3 cellular contexts compared by ENCODE assay signal in the genomic region with DNA sequence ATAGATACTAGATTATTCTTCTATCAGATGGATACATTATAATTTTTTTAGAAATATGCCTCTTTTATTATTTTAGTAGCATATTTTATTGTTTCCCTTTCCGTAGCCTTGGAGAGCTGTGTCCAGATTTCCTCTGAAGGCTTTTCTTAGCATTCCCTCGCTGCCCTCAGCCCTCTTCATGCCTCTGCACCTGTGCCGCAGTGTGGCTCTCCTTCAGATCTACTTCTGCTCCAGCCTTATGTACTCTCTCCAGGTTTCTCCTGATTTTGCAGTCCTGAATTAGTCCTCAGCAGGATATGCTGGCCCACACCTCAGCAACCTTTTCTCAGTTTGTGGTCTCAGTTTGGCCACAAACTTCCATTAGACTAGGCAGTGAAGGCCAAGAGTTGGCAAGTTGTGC.
TF ChIP-seq lines count a peak whose summit lies in the region.

No MANE protein-coding gene starts in this region.

TF ChIP-seq in GM23338, 12 proteins besides CTCF, POLR2A, EP300 and RAD21 (continues in another document):
- TF ChIP-seq, protein P1, sequence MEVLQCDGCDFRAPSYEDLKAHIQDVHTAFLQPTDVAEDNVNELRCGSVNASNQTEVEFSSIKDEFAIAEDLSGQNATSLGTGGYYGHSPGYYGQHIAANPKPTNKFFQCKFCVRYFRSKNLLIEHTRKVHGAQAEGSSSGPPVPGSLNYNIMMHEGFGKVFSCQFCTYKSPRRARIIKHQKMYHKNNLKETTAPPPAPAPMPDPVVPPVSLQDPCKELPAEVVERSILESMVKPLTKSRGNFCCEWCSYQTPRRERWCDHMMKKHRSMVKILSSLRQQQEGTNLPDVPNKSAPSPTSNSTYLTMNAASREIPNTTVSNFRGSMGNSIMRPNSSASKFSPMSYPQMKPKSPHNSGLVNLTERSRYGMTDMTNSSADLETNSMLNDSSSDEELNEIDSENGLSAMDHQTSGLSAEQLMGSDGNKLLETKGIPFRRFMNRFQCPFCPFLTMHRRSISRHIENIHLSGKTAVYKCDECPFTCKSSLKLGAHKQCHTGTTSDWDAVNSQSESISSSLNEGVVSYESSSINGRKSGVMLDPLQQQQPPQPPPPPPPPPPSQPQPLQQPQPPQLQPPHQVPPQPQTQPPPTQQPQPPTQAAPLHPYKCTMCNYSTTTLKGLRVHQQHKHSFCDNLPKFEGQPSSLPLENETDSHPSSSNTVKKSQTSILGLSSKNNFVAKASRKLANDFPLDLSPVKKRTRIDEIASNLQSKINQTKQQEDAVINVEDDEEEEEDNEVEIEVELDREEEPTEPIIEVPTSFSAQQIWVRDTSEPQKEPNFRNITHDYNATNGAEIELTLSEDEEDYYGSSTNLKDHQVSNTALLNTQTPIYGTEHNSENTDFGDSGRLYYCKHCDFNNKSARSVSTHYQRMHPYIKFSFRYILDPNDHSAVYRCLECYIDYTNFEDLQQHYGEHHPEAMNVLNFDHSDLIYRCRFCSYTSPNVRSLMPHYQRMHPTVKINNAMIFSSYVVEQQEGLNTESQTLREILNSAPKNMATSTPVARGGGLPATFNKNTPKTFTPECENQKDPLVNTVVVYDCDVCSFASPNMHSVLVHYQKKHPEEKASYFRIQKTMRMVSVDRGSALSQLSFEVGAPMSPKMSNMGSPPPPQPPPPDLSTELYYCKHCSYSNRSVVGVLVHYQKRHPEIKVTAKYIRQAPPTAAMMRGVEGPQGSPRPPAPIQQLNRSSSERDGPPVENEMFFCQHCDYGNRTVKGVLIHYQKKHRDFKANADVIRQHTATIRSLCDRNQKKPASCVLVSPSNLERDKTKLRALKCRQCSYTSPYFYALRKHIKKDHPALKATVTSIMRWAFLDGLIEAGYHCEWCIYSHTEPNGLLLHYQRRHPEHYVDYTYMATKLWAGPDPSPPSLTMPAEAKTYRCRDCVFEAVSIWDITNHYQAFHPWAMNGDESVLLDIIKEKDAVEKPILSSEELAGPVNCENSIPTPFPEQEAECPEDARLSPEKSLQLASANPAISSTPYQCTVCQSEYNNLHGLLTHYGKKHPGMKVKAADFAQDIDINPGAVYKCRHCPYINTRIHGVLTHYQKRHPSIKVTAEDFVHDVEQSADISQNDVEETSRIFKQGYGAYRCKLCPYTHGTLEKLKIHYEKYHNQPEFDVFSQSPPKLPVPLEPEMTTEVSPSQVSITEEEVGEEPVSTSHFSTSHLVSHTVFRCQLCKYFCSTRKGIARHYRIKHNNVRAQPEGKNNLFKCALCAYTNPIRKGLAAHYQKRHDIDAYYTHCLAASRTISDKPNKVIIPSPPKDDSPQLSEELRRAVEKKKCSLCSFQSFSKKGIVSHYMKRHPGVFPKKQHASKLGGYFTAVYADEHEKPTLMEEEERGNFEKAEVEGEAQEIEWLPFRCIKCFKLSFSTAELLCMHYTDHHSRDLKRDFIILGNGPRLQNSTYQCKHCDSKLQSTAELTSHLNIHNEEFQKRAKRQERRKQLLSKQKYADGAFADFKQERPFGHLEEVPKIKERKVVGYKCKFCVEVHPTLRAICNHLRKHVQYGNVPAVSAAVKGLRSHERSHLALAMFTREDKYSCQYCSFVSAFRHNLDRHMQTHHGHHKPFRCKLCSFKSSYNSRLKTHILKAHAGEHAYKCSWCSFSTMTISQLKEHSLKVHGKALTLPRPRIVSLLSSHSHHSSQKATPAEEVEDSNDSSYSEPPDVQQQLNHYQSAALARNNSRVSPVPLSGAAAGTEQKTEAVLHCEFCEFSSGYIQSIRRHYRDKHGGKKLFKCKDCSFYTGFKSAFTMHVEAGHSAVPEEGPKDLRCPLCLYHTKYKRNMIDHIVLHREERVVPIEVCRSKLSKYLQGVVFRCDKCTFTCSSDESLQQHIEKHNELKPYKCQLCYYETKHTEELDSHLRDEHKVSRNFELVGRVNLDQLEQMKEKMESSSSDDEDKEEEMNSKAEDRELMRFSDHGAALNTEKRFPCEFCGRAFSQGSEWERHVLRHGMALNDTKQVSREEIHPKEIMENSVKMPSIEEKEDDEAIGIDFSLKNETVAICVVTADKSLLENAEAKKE (CRISPR knock-in tag; IDR thresholded peaks at IDR 0.05): no peak
- TF ChIP-seq NANOG (IDR thresholded peaks at IDR 0.05; ENCODE audit: borderline replicate concordance): no peak
- no peak for TF ChIP-seq STAT1 (IDR thresholded peaks at IDR 0.05; ENCODE audit: unreplicated experiment)
- no peak for TF ChIP-seq ZNF331 (CRISPR knock-in tag; IDR thresholded peaks at IDR 0.05; ENCODE audit: low read depth)
- TF ChIP-seq ZNF114 (CRISPR knock-in tag; IDR thresholded peaks at IDR 0.05): no peak

TF ChIP-seq in WTC11, 78 proteins besides CTCF, POLR2A, EP300 and RAD21 (continues in another document):
- TF ChIP-seq, protein P2, sequence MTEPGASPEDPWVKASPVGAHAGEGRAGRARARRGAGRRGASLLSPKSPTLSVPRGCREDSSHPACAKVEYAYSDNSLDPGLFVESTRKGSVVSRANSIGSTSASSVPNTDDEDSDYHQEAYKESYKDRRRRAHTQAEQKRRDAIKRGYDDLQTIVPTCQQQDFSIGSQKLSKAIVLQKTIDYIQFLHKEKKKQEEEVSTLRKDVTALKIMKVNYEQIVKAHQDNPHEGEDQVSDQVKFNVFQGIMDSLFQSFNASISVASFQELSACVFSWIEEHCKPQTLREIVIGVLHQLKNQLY (CRISPR knock-in tag; IDR thresholded peaks at IDR 0.05): no peak
- TF ChIP-seq, protein P3, sequence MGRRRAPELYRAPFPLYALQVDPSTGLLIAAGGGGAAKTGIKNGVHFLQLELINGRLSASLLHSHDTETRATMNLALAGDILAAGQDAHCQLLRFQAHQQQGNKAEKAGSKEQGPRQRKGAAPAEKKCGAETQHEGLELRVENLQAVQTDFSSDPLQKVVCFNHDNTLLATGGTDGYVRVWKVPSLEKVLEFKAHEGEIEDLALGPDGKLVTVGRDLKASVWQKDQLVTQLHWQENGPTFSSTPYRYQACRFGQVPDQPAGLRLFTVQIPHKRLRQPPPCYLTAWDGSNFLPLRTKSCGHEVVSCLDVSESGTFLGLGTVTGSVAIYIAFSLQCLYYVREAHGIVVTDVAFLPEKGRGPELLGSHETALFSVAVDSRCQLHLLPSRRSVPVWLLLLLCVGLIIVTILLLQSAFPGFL (CRISPR knock-in tag; IDR thresholded peaks at IDR 0.05; ENCODE audit: borderline replicate concordance): no peak
- TF ChIP-seq, protein P4, sequence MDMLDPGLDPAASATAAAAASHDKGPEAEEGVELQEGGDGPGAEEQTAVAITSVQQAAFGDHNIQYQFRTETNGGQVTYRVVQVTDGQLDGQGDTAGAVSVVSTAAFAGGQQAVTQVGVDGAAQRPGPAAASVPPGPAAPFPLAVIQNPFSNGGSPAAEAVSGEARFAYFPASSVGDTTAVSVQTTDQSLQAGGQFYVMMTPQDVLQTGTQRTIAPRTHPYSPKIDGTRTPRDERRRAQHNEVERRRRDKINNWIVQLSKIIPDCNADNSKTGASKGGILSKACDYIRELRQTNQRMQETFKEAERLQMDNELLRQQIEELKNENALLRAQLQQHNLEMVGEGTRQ (CRISPR knock-in tag; IDR thresholded peaks at IDR 0.05): no peak
- TF ChIP-seq NR2C2 (CRISPR knock-in tag; IDR thresholded peaks at IDR 0.05): no peak
- TF ChIP-seq, protein P5, sequence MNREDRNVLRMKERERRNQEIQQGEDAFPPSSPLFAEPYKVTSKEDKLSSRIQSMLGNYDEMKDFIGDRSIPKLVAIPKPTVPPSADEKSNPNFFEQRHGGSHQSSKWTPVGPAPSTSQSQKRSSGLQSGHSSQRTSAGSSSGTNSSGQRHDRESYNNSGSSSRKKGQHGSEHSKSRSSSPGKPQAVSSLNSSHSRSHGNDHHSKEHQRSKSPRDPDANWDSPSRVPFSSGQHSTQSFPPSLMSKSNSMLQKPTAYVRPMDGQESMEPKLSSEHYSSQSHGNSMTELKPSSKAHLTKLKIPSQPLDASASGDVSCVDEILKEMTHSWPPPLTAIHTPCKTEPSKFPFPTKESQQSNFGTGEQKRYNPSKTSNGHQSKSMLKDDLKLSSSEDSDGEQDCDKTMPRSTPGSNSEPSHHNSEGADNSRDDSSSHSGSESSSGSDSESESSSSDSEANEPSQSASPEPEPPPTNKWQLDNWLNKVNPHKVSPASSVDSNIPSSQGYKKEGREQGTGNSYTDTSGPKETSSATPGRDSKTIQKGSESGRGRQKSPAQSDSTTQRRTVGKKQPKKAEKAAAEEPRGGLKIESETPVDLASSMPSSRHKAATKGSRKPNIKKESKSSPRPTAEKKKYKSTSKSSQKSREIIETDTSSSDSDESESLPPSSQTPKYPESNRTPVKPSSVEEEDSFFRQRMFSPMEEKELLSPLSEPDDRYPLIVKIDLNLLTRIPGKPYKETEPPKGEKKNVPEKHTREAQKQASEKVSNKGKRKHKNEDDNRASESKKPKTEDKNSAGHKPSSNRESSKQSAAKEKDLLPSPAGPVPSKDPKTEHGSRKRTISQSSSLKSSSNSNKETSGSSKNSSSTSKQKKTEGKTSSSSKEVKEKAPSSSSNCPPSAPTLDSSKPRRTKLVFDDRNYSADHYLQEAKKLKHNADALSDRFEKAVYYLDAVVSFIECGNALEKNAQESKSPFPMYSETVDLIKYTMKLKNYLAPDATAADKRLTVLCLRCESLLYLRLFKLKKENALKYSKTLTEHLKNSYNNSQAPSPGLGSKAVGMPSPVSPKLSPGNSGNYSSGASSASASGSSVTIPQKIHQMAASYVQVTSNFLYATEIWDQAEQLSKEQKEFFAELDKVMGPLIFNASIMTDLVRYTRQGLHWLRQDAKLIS (CRISPR knock-in tag; IDR thresholded peaks at IDR 0.05; ENCODE audit: borderline replicate concordance): no peak

TF ChIP-seq in H1, 55 proteins besides CTCF, POLR2A, EP300 and RAD21:
- TF ChIP-seq POLR2AphosphoS5 (IDR thresholded peaks at IDR 0.05; ENCODE audit: low read depth, low read length) (no peak), JUN (IDR thresholded peaks at IDR 0.05; ENCODE audit: low read depth, low read length) (no peak), ASH2L (IDR thresholded peaks at IDR 0.05; ENCODE audit: low read length) (no peak), TEAD4 (IDR thresholded peaks at IDR 0.05; ENCODE audit: low read depth, low read length) (no peak), RXRA (IDR thresholded peaks at IDR 0.05; ENCODE audit: insufficient read depth, low read depth, low read length) (no peak), SIX5 (IDR thresholded peaks at IDR 0.05; ENCODE audit: low read depth, low read length) (no peak), KDM1A (IDR thresholded peaks at IDR 0.05; ENCODE audit: borderline replicate concordance, low read length) (no peak), KDM5A (IDR thresholded peaks at IDR 0.05; ENCODE audit: low read length) (no peak), BRCA1 (IDR thresholded peaks at IDR 0.05; ENCODE audit: low read depth, low read length) (no peak), SRF (IDR thresholded peaks at IDR 0.05; ENCODE audit: low read depth, low read length) (no peak), SP2 (IDR thresholded peaks at IDR 0.05; ENCODE audit: low read length) (no peak)
- TF ChIP-seq, protein P6, sequence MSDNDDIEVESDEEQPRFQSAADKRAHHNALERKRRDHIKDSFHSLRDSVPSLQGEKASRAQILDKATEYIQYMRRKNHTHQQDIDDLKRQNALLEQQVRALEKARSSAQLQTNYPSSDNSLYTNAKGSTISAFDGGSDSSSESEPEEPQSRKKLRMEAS (IDR thresholded peaks at IDR 0.05): no peak
TF ChIP-seq in H1: peak in this region for 0.
